ENCODE assay signal across 8 cellular contexts in the genomic region with DNA sequence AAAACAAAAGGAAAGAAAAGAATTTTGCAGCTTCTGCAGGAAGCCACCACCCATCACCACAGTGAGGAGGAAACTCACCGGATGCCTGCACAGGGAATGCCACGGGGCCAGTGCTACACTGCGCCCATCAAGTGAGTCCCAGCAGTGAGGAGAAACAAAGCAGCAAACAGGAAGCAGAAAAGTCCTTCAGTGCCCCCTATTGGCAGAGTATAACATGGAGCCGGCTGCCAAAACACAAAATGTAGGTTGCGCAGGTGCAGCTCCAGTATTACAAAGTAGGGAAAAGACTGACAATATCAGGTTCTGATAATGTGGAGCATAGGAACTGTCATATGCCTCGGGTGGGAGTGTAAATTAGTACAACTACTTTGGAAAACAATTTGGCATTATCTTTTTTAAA. TPM values are rescaled to one million over a fixed set of nuclear protein-coding genes. Genes with fewer than 3 reads are reported as not detected.
DNase-seq lines count a peak whose midpoint lies in the region; ATAC-seq and TF ChIP-seq lines count a peak whose summit lies in the region.

No MANE protein-coding gene starts in this region.

- DNase-seq in left ventricle myocardium inferior = no peak
- no peak for DNase-seq in Right ventricle myocardium inferior (ENCODE audit: missing footprints)
- DNase-seq in NCI-H2029 (lab: John Stamatoyannopoulos, UW) = peak; percentile 3
- DNase-seq in activated CD8-positive, alpha-beta T cell treated with anti-CD3 and anti-CD28 coated beads, Interleukin-2, amount 10 ng/mL, durations not matched to agents 7 days and 5 days = peak; percentile 39
- DNase-seq in iris pigment epithelial cell (ENCODE audit: low read depth) = peak; percentile 19
- no peak for DNase-seq in type B pancreatic cell (ENCODE audit: extremely low spot score, unreplicated experiment)

- no peaks in the 10 kb centered on the region for H3K36me3 Mint-ChIP-seq in activated CD8-positive, alpha-beta T cell treated with anti-CD3 and anti-CD28 coated beads, Interleukin-2, amount 10 ng/mL, durations not matched to agents 7 days and 5 days (ENCODE audit: low read depth)
- no peaks in the 10 kb centered on the region for H3K36me3 Mint-ChIP-seq in type B pancreatic cell

- TF ChIP-seq CTCF in left ventricle myocardium inferior (IDR thresholded peaks at IDR 0.05; ENCODE audit: borderline replicate concordance) (peak; percentile 50), type B pancreatic cell (conservative IDR thresholded peaks at IDR 0.05) (peak; percentile 69)

- intact Hi-C loops in left ventricle myocardium inferior (cut with micrococcal nuclease) (no loop called here), Right ventricle myocardium inferior (cut with DNase I) (no loop called here)

- CTCF ChIA-PET in activated CD8-positive, alpha-beta T cell treated with anti-CD3 and anti-CD28 coated beads, Interleukin-2, amount 10 ng/mL, durations not matched to agents 7 days and 5 days (lab: Charles Lee) = interaction anchor here (1.0 to 2.4 kb wide), 3 partner anchors 432 to 633 kb away, joined by 3 to 14 read pairs (median 4); no protein-coding TSS in a partner anchor

- H3K4me1 ChIP-seq in left ventricle myocardium inferior = no peaks in the 10 kb centered on the region

- H3K9me3 Mint-ChIP-seq in activated CD8-positive, alpha-beta T cell treated with anti-CD3 and anti-CD28 coated beads, Interleukin-2, amount 10 ng/mL, durations not matched to agents 7 days and 5 days (ENCODE audit: insufficient read depth) = no peaks in the 10 kb centered on the region
- H3K9me3 Mint-ChIP-seq in type B pancreatic cell = no peaks in the 10 kb centered on the region

- H3K4me3 ChIP-seq in left ventricle myocardium inferior = no peak overlapping the region

- no peak overlapping the region for H3K27ac ChIP-seq in left ventricle myocardium inferior (replicated peaks)

- H3K4me1 Mint-ChIP-seq in activated CD8-positive, alpha-beta T cell treated with anti-CD3 and anti-CD28 coated beads, Interleukin-2, amount 10 ng/mL, durations not matched to agents 7 days and 5 days (ENCODE audit: low read depth) = peaks cover 4% of the 10 kb centered on the region
- H3K4me1 Mint-ChIP-seq in type B pancreatic cell (ENCODE audit: unreplicated experiment) = no peaks in the 10 kb centered on the region

- no peaks in the 10 kb centered on the region for H3K27me3 ChIP-seq in left ventricle myocardium inferior (ENCODE audit: low read depth)

- ATAC-seq in Right ventricle myocardium inferior (no peak), HG03460 (IDR thresholded peaks at IDR 0.05; ENCODE audit: unreplicated experiment) (no peak), HG03342 (IDR thresholded peaks at IDR 0.05; ENCODE audit: unreplicated experiment) (no peak)
- ATAC-seq in activated CD8-positive, alpha-beta T cell treated with anti-CD3 and anti-CD28 coated beads, Interleukin-2, amount 10 ng/mL, durations not matched to agents 7 days and 5 days = no peak

- H3K27ac Mint-ChIP-seq in activated CD8-positive, alpha-beta T cell treated with anti-CD3 and anti-CD28 coated beads, Interleukin-2, amount 10 ng/mL, durations not matched to agents 7 days and 5 days = no peak overlapping the region
- H3K27ac Mint-ChIP-seq in type B pancreatic cell = no peak overlapping the region

- H3K36me3 ChIP-seq in left ventricle myocardium inferior = no peaks in the 10 kb centered on the region

- POLR2A ChIA-PET in activated CD8-positive, alpha-beta T cell treated with anti-CD3 and anti-CD28 coated beads, Interleukin-2, amount 10 ng/mL, durations not matched to agents 7 days and 5 days (lab: Charles Lee) = no interaction called here

- H3K27me3 Mint-ChIP-seq in activated CD8-positive, alpha-beta T cell treated with anti-CD3 and anti-CD28 coated beads, Interleukin-2, amount 10 ng/mL, durations not matched to agents 7 days and 5 days (ENCODE audit: low read depth) = peaks cover 3% of the 10 kb centered on the region
- no peaks in the 10 kb centered on the region for H3K27me3 Mint-ChIP-seq in type B pancreatic cell

- no peak overlapping the region for H3K4me3 Mint-ChIP-seq in activated CD8-positive, alpha-beta T cell treated with anti-CD3 and anti-CD28 coated beads, Interleukin-2, amount 10 ng/mL, durations not matched to agents 7 days and 5 days
- H3K4me3 Mint-ChIP-seq in type B pancreatic cell = no peak overlapping the region

- no peaks in the 10 kb centered on the region for H3K9me3 ChIP-seq in left ventricle myocardium inferior (replicated peaks)

RNA-seq across cellular contexts. Expression of a gene that starts 23.3 kb away (rescaled TPM):
- total RNA-seq in left ventricle myocardium inferior (1.1 TPM), Right ventricle myocardium inferior (1.4 TPM), type B pancreatic cell (ENCODE audit: low replicate concordance) (2.5 and 10.8 TPM in 2 replicates)
- total RNA-seq in activated CD8-positive, alpha-beta T cell treated with anti-CD3 and anti-CD28 coated beads, Interleukin-2, amount 10 ng/mL, durations not matched to agents 7 days and 5 days = 1 to 10 TPM; 2.2 TPM

RNA-seq across cellular contexts. Expression of a gene that starts 47.6 kb away (rescaled TPM):
- total RNA-seq in left ventricle myocardium inferior (9.3 TPM), Right ventricle myocardium inferior (8.1 TPM), type B pancreatic cell (ENCODE audit: low replicate concordance) (17.0 and 17.9 TPM in 2 replicates)
- total RNA-seq in activated CD8-positive, alpha-beta T cell treated with anti-CD3 and anti-CD28 coated beads, Interleukin-2, amount 10 ng/mL, durations not matched to agents 7 days and 5 days = 1 to 10 TPM in 1 of 2 experiments, under 1 TPM in 1; 0.83 to 1.0 TPM

Comparison
In these comparisons a context has a peak if more than half of its experiments do, and no peak if none do; other contexts are left out.
1. DNase-seq: peak in NCI-H2029 (single experiment), activated CD8-positive, alpha-beta T cell treated with anti-CD3 and anti-CD28 coated beads, Interleukin-2, amount 10 ng/mL, durations not matched to agents 7 days and 5 days (single experiment) and iris pigment epithelial cell (single experiment); none in left ventricle myocardium inferior (single experiment), Right ventricle myocardium inferior (single experiment) and type B pancreatic cell (single experiment).